In the genomic region with DNA sequence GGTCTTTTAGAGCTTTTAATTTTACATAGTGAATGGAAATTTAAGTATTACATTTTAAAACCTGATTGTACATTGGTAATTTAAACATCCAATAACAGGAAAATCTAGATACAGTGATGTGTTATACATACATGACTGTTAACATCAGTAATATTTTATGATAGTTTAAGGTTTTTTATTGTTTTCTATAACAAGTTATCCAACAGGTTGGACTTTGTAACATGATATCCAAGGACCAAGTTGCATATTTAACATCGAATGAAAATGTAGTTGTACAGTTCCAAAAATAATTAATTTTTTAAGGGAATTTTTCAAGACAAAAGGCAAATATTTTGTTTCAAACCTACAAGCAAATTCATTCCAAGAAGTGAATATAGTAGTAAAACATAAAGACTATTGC, we compare ENCODE assay signal across 15 cellular contexts. TPM values are rescaled to one million over a fixed set of nuclear protein-coding genes. Genes with fewer than 3 reads are reported as not detected.
DNase-seq lines count a peak whose midpoint lies in the region; ATAC-seq, FAIRE-seq and TF ChIP-seq lines count a peak whose summit lies in the region.
"Had no signal": no experiment of that assay in that cellular context is flagged by ENCODE, and none has a peak within 500 bp of the region (broad histone marks: within the 10 kb centered on the region; RNA-seq: fewer than 3 reads in every experiment).

No MANE protein-coding gene starts in this region.

- ATAC-seq in gastrocnemius medialis, result no peak
- ATAC-seq: GM12878 had no signal

- no peak for TF ChIP-seq POLR2A in gastrocnemius medialis (IDR thresholded peaks at IDR 0.05)

- no peak for TF ChIP-seq CTCF in D721Med (IDR thresholded peaks at IDR 0.05; ENCODE audit: insufficient read depth, missing control alignments)
- no peak for TF ChIP-seq CTCF in gastrocnemius medialis (IDR thresholded peaks at IDR 0.05 in 4 of 5, conservative IDR thresholded peaks at IDR 0.05 in 1 of 5)

- H3K4me3 ChIP-seq in gastrocnemius medialis, result no peak overlapping the region
- H3K4me3 ChIP-seq: GM12878 had no signal

- peaks cover 0 to 37% of the 10 kb centered on the region in 2 donors for H3K36me3 ChIP-seq in gastrocnemius medialis

- peak; percentile 52 for FAIRE-seq in A204.1 (lab: Jason Lieb, UNC)
- peak; percentile 72 for FAIRE-seq in D721Med (lab: Jason Lieb, UNC)
- FAIRE-seq in RCC 7860 (lab: Jason Lieb, UNC), result peak; percentile 21
- peak; percentile 81 for FAIRE-seq in islet of Langerhans (lab: Jason Lieb, UNC)
- FAIRE-seq: GM12878, H1 had no signal

- in situ Hi-C loops in gastrocnemius medialis (cut with MboI; ENCODE audit: low sequenced_read_pairs in 4 of 4), result no loop called here

- H3K4me1 ChIP-seq in gastrocnemius medialis, result no peaks in the 10 kb centered on the region

- H3K27ac ChIP-seq in gastrocnemius medialis, result no peak overlapping the region
- H3K27ac ChIP-seq: C4-2B had no signal

- H3K27me3 ChIP-seq in gastrocnemius medialis, result no peaks in the 10 kb centered on the region

- intact Hi-C loops in gastrocnemius medialis (cut with DNase I; ENCODE audit: low total_unique reads), result no loop called here

- H3K9me3 ChIP-seq in gastrocnemius medialis, result no peaks in the 10 kb centered on the region

- DNase-seq in D721Med (ENCODE audit: insufficient read length, low spot score) (no peak), RCC 7860 (ENCODE audit: low spot score) (no peak), NCI-H2107 treated with DMSO at 0.1 percent for 48 hours (lab: John Stamatoyannopoulos, UW; ENCODE audit: unreplicated experiment) (no peak), gastrocnemius medialis (no peak)
- DNase-seq in stimulated activated CD4-positive, alpha-beta T cell treated with anti-CD3 and anti-CD28 coated beads, Interleukin-2, amount 100 ng/mL, for 48 hours, result no peak
- DNase-seq: ACHN; AML-193; CD4-positive, alpha-beta T cell; DMS79 treated with DMSO at 0.1 percent for 48 hours; H9 had no signal

RNA-seq across cellular contexts. Expression of a gene that starts 14.3 kb away (rescaled TPM):
- total RNA-seq in gastrocnemius medialis, result 10 to 100 TPM; 11.9 to 42.8 (median 20.7) TPM

RNA-seq across cellular contexts. Expression of a gene that starts 31.0 kb away (rescaled TPM):
- 10 to 100 TPM; 12.3 to 23.7 (median 17.4) TPM for total RNA-seq in gastrocnemius medialis

RNA-seq across cellular contexts. Expression of a gene that starts 31.5 kb away (rescaled TPM):
- total RNA-seq in gastrocnemius medialis, result 10 to 100 TPM; 56.1 to 74.0 (median 58.2) TPM

RNA-seq across cellular contexts. Expression of a gene that starts 31.7 kb away (rescaled TPM):
- total RNA-seq in gastrocnemius medialis, result 10 to 100 TPM; 26.0 to 40.6 (median 30.7) TPM
